ENCODE assay signal across 9 cellular contexts in the genomic region with DNA sequence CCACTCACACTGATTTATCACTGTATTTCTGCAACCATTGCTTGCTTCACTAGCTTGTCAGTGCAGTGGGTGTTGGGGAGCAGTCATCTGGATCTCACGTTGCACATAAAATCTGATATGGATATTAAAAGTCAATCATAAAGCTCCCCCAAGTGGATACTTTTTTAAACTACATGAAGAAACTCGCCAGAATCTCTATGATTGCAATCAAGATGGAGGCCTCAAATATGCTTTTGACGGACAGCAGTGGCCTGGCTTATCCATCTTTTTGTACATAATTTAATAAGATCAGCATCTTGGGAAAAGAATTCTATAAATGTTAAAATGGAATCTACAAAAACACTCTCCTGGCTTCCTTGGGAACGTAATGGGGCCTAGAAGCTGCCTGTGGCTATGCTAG.
DNase-seq lines count a peak whose midpoint lies in the region; ATAC-seq and TF ChIP-seq lines count a peak whose summit lies in the region.
"Had no signal": no experiment of that assay in that cellular context is flagged by ENCODE, and none has a peak within 500 bp of the region (broad histone marks: within the 10 kb centered on the region; RNA-seq: fewer than 3 reads in every experiment).

No MANE protein-coding gene starts in this region.

- no peak overlapping the region for H4K91ac ChIP-seq in mesenchymal stem cell (ENCODE audit: low read length)

- no peak overlapping the region for H3K4ac ChIP-seq in mesenchymal stem cell (ENCODE audit: low read depth in 1 of 2, low read length in 2 of 2)

- H2BK120ac ChIP-seq in mesenchymal stem cell (ENCODE audit: low read depth, low read length) = no peak overlapping the region

- DNase-seq in activated T-cell treated with anti-CD3 and anti-CD28 coated beads, Interleukin-2, amount 50 U/mL, for 72 hours = no peak
- DNase-seq in activated T-cell treated with anti-CD3 and anti-CD28 coated beads for 4 hours = no peak
- peak in 2 of 3 experiments; percentile 39 to 72 for DNase-seq in NCI-H1417 (lab: John Stamatoyannopoulos, UW)
- DNase-seq in adrenal gland = peak in 1 of 7 donors; percentile 26
- peak; percentile 6 for DNase-seq in mesenchymal stem cell
- no peak for DNase-seq in T1000 (lab: John Stamatoyannopoulos, UW)

- no peak overlapping the region for H3K27ac ChIP-seq in adrenal gland
- H3K27ac ChIP-seq in mesenchymal stem cell (ENCODE audit: low read length, poor library complexity, severe bottlenecking) = no peak overlapping the region
- H3K27ac ChIP-seq: skin epidermis had no signal

- ATAC-seq in activated T-cell treated with anti-CD3 and anti-CD28 coated beads, Interleukin-2, amount 50 U/mL, for 72 hours (replicated peaks in 1 of 2) = peak; percentile 36 to 44
- no peak for ATAC-seq in GM21737 (IDR thresholded peaks at IDR 0.05; ENCODE audit: unreplicated experiment)
- no peak for ATAC-seq in GM18498 (IDR thresholded peaks at IDR 0.05; ENCODE audit: unreplicated experiment)

- no peak overlapping the region for H2BK12ac ChIP-seq in mesenchymal stem cell (ENCODE audit: low read length in 2 of 2)

- TF ChIP-seq CTCF in adrenal gland (IDR thresholded peaks at IDR 0.05) = peak in 5 of 6 experiments; percentile 21 to 46 (median 26)

- H3K9me3 Mint-ChIP-seq in activated T-cell treated with anti-CD3 and anti-CD28 coated beads, Interleukin-2, amount 50 U/mL, for 72 hours = no peaks in the 10 kb centered on the region

- peaks cover 12% of the 10 kb centered on the region for H3K27me3 Mint-ChIP-seq in activated T-cell treated with anti-CD3 and anti-CD28 coated beads, Interleukin-2, amount 50 U/mL, for 72 hours (ENCODE audit: low read depth)

- H3K9me3 ChIP-seq in adrenal gland (replicated peaks in 1 of 3) (no peaks in the 10 kb centered on the region), mesenchymal stem cell (ENCODE audit: control insufficient read depth, low read length) (no peaks in the 10 kb centered on the region)

- peak overlapping the region; percentile 50 for H3K9ac ChIP-seq in mesenchymal stem cell (ENCODE audit: low read length)

- no peak overlapping the region for H4K8ac ChIP-seq in mesenchymal stem cell (ENCODE audit: low read length)

- TF ChIP-seq POLR2A in adrenal gland (IDR thresholded peaks at IDR 0.05) = no peak

- no peak overlapping the region for H3K4me3 Mint-ChIP-seq in activated T-cell treated with anti-CD3 and anti-CD28 coated beads, Interleukin-2, amount 50 U/mL, for 72 hours

- no peak overlapping the region for H2BK5ac ChIP-seq in mesenchymal stem cell (ENCODE audit: low read depth, low read length, poor library complexity, severe bottlenecking)

- H3K4me1 ChIP-seq in adrenal gland (replicated peaks in 1 of 2) (no peaks in the 10 kb centered on the region), mesenchymal stem cell (ENCODE audit: control insufficient read depth, insufficient read depth, low read depth, low read length) (no peaks in the 10 kb centered on the region)

- H3K4me3 ChIP-seq in adrenal gland = no peak overlapping the region
- H3K4me3 ChIP-seq in mesenchymal stem cell (ENCODE audit: insufficient read depth in 1 of 2, low read depth in 1 of 2, low read length in 2 of 2) = no peak overlapping the region
- H3K4me3 ChIP-seq: skin epidermis had no signal

- H3K18ac ChIP-seq in mesenchymal stem cell (ENCODE audit: low read depth in 1 of 2, low read length in 2 of 2) = no peak overlapping the region

- no peak overlapping the region for H2AFZ ChIP-seq in mesenchymal stem cell (ENCODE audit: low read depth, low read length)

- H3K79me1 ChIP-seq in mesenchymal stem cell (replicated peaks; ENCODE audit: low read length, poor library complexity, severe bottlenecking) = no peaks in the 10 kb centered on the region

- H3K14ac ChIP-seq in mesenchymal stem cell (ENCODE audit: low read length in 2 of 2) = no peak overlapping the region

- no peak overlapping the region for H2BK15ac ChIP-seq in mesenchymal stem cell (ENCODE audit: low read depth, poor library complexity, severe bottlenecking)

- H3K27ac Mint-ChIP-seq in activated T-cell treated with anti-CD3 and anti-CD28 coated beads, Interleukin-2, amount 50 U/mL, for 72 hours = no peak overlapping the region

- 32 to 40% (median 34%) methylated on average over 4 of the region's 4 CpGs for WGBS in adrenal gland, 4 donors
- WGBS in mesenchymal stem cell = 69% methylated on average over 2 of the region's 4 CpGs

- no peak overlapping the region for H2AK5ac ChIP-seq in mesenchymal stem cell (ENCODE audit: low read length, severe bottlenecking)

- intact Hi-C loops in adrenal gland (cut with DNase I) = no loop called here

- no peak overlapping the region for H3K4me2 ChIP-seq in mesenchymal stem cell (ENCODE audit: low read length, poor library complexity, severe bottlenecking)

- no peaks in the 10 kb centered on the region for H3K27me3 ChIP-seq in adrenal gland
- H3K27me3 ChIP-seq in mesenchymal stem cell (ENCODE audit: control insufficient read depth in 1 of 2, insufficient read depth in 1 of 2, low read length in 2 of 2) = peaks cover 6 to 16% of the 10 kb centered on the region in 2 experiments

- H3K36me3 ChIP-seq in adrenal gland (replicated peaks in 1 of 2) = no peaks in the 10 kb centered on the region
- H3K36me3 ChIP-seq in mesenchymal stem cell (ENCODE audit: control insufficient read depth in 1 of 2, insufficient read depth in 2 of 2, low read depth in 1 of 2, low read length in 2 of 2) = no peaks in the 10 kb centered on the region

- peaks cover 7% of the 10 kb centered on the region for H3K4me1 Mint-ChIP-seq in activated T-cell treated with anti-CD3 and anti-CD28 coated beads, Interleukin-2, amount 50 U/mL, for 72 hours (ENCODE audit: low read depth)

- H3K36me3 Mint-ChIP-seq in activated T-cell treated with anti-CD3 and anti-CD28 coated beads, Interleukin-2, amount 50 U/mL, for 72 hours (ENCODE audit: insufficient read depth in 2 of 2) = no peaks in the 10 kb centered on the region

- no peak overlapping the region for H3K23ac ChIP-seq in mesenchymal stem cell (ENCODE audit: low read length in 2 of 2)

Comparison
In these comparisons a context has a peak if more than half of its experiments do, and no peak if none do; other contexts are left out.
1. ATAC-seq: peak in activated T-cell treated with anti-CD3 and anti-CD28 coated beads, Interleukin-2, amount 50 U/mL, for 72 hours (2 of 2); none in GM21737 (single experiment) and GM18498 (single experiment).
2. DNase-seq: peak in NCI-H1417 (2 of 3) and mesenchymal stem cell (single experiment); none in activated T-cell treated with anti-CD3 and anti-CD28 coated beads, Interleukin-2, amount 50 U/mL, for 72 hours (0 of 2), activated T-cell treated with anti-CD3 and anti-CD28 coated beads for 4 hours (single experiment) and T1000 (single experiment).